In the genomic region with DNA sequence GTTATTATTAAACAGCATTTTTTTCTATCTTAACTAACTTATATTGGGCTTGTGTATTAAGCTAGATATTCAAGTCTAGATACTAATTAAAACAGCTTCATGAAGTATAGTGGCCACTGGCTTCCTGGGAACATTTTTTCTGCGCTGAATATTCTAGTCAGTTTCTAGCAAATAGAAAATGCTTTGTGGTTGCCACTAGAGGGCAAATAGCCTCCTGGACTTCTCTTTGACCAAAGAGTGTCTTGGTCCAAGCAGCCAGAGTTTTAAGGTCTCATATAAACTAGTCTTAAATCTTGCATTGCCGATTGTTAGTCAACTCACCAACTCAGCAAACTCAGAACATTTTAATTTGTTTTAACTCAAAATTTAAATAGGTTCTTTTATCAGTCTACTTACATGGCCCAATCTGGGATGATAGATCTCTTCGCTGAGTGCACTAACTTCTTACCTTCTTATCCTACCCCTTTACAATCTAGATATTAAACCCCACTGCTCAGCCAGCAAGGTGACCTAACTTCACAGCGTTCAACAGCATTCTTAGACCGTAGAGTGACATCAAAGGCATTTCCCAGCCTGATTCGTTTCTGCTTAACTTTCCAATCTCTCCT, we compare ENCODE assay signal across 8 cellular contexts. TPM values are rescaled to one million over a fixed set of nuclear protein-coding genes. Genes with fewer than 3 reads are reported as not detected.
DNase-seq lines count a peak whose midpoint lies in the region; ATAC-seq, FAIRE-seq and TF ChIP-seq lines count a peak whose summit lies in the region.

No MANE protein-coding gene starts in this region.

- POLR2A ChIA-PET in SK-N-SH (lab: Yijun Ruan, JAX), result no interaction called here

- H3K36me3 ChIP-seq in H7 (replicated peaks; ENCODE audit: control insufficient read depth, insufficient read depth, low read length) (no peaks in the 10 kb centered on the region), SK-N-SH (replicated peaks in 1 of 2; ENCODE audit: control insufficient read depth in 1 of 2, insufficient read depth in 2 of 2, low read length in 1 of 2) (no peaks in the 10 kb centered on the region), right atrium auricular region (no peaks in the 10 kb centered on the region)

- H3K36me3 Mint-ChIP-seq in type B pancreatic cell, result no peaks in the 10 kb centered on the region

- H3K4me2 ChIP-seq in SK-N-SH, result no peak overlapping the region

- H3K27ac Mint-ChIP-seq in type B pancreatic cell, result no peak overlapping the region

- H3K27ac ChIP-seq in SK-N-SH (ENCODE audit: low read depth in 2 of 2, low read length in 1 of 2) (no peak overlapping the region), right atrium auricular region (no peak overlapping the region)

- H4K20me1 ChIP-seq in SK-N-SH (ENCODE audit: insufficient read depth), result no peaks in the 10 kb centered on the region

- H3K9me3 ChIP-seq in SK-N-SH (no peaks in the 10 kb centered on the region), right atrium auricular region (peaks cover 0 to 6% of the 10 kb centered on the region in 2 donors)

- DNase-seq in AG09309 (ENCODE audit: low read depth), result peak; percentile 46
- DNase-seq in H7, result peak; percentile 29
- peak; percentile 36 for DNase-seq in SK-N-SH
- no peak for DNase-seq in right atrium auricular region (ENCODE audit: low spot score)
- no peak for DNase-seq in type B pancreatic cell (ENCODE audit: extremely low spot score, unreplicated experiment)
- DNase-seq in GM10266 (ENCODE audit: extremely low spot score), result no peak
- no peak for DNase-seq in GM12892 (ENCODE audit: insufficient read length)

- TF ChIP-seq CTCF in AG09309 (IDR thresholded peaks at IDR 0.05; ENCODE audit: control insufficient read depth, insufficient read depth, low read depth, low read length, missing control alignments) (peak; percentile 78), SK-N-SH (IDR thresholded peaks at IDR 0.05) (peak; percentile 77), right atrium auricular region (IDR thresholded peaks at IDR 0.05) (peak; percentile 57 to 76), type B pancreatic cell (conservative IDR thresholded peaks at IDR 0.05) (peak; percentile 83), GM10266 (IDR thresholded peaks at IDR 0.05; ENCODE audit: control insufficient read depth, insufficient read depth, low read depth, missing control alignments) (no peak)

- TF ChIP-seq EP300 in SK-N-SH (IDR thresholded peaks at IDR 0.05; ENCODE audit: borderline replicate concordance in 1 of 2, low read depth in 1 of 2, low read length in 1 of 2), result no peak

- no peak for ATAC-seq in HG03439 (IDR thresholded peaks at IDR 0.05; ENCODE audit: unreplicated experiment)

- no peak for FAIRE-seq in GM12892 (lab: Jason Lieb, UNC)

- no peaks in the 10 kb centered on the region for H3K79me2 ChIP-seq in SK-N-SH (ENCODE audit: insufficient read depth)

- H3K4me3 ChIP-seq in AG09309 (ENCODE audit: control insufficient read depth, low read depth, low read length), result no peak overlapping the region
- H3K4me3 ChIP-seq in H7 (ENCODE audit: insufficient read depth, low read depth, low read length), result no peak overlapping the region
- no peak overlapping the region; a peak in 1 of 4 replicates for H3K4me3 ChIP-seq in SK-N-SH (ENCODE audit: low read depth in 2 of 2, low read length in 1 of 2)
- no peak overlapping the region for H3K4me3 ChIP-seq in right atrium auricular region

- no peak overlapping the region for H3K4me3 Mint-ChIP-seq in type B pancreatic cell

- WGBS in SK-N-SH (ENCODE audit: low lambda C conversion rate), result 39% methylated on average over 6 of the region's 6 CpGs

- TF ChIP-seq RAD21 in SK-N-SH (IDR thresholded peaks at IDR 0.05; ENCODE audit: low read length), result peak; percentile 47

- CTCF ChIA-PET in SK-N-SH (lab: Yijun Ruan, JAX), result no interaction called here

- no peak for TF ChIP-seq POLR2A in GM12892 (IDR thresholded peaks at IDR 0.05; ENCODE audit: low read depth, low read length)

- H3K4me1 Mint-ChIP-seq in type B pancreatic cell (ENCODE audit: unreplicated experiment), result peaks cover 9% of the 10 kb centered on the region

- no peak overlapping the region for H2AFZ ChIP-seq in SK-N-SH (ENCODE audit: low read depth)

- H3F3A ChIP-seq in SK-N-SH (replicated peaks; ENCODE audit: insufficient read depth), result no peaks in the 10 kb centered on the region

- no peaks in the 10 kb centered on the region for H3K9me2 ChIP-seq in SK-N-SH

- H3K4me1 ChIP-seq in SK-N-SH (ENCODE audit: control insufficient read depth in 1 of 2, insufficient read depth in 2 of 2, low read depth in 1 of 2, low read length in 1 of 2), result no peaks in the 10 kb centered on the region
- H3K4me1 ChIP-seq in right atrium auricular region, result no peaks in the 10 kb centered on the region

- H3K9me3 Mint-ChIP-seq in type B pancreatic cell, result no peaks in the 10 kb centered on the region

- H3K27me3 ChIP-seq in H7 (ENCODE audit: control insufficient read depth, insufficient read depth, low read length) (no peaks in the 10 kb centered on the region), SK-N-SH (ENCODE audit: insufficient read depth) (no peaks in the 10 kb centered on the region), right atrium auricular region (no peaks in the 10 kb centered on the region)

- no peaks in the 10 kb centered on the region for H3K27me3 Mint-ChIP-seq in type B pancreatic cell

- H3K9ac ChIP-seq in SK-N-SH, result no peak overlapping the region

TF ChIP-seq in SK-N-SH, 30 proteins besides CTCF, POLR2A, EP300 and RAD21:
- TF ChIP-seq, protein P1, sequence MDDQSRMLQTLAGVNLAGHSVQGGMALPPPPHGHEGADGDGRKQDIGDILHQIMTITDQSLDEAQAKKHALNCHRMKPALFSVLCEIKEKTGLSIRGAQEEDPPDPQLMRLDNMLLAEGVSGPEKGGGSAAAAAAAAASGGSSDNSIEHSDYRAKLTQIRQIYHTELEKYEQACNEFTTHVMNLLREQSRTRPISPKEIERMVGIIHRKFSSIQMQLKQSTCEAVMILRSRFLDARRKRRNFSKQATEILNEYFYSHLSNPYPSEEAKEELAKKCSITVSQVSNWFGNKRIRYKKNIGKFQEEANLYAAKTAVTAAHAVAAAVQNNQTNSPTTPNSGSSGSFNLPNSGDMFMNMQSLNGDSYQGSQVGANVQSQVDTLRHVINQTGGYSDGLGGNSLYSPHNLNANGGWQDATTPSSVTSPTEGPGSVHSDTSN (IDR thresholded peaks at IDR 0.05), result no peak
- peak; percentile 42 for TF ChIP-seq SMC3 (IDR thresholded peaks at IDR 0.05; ENCODE audit: low read depth, low read length)
- TF ChIP-seq FOXJ3 (CRISPR knock-in tag; IDR thresholded peaks at IDR 0.05), result no peak
- no peak for TF ChIP-seq CHD2 (IDR thresholded peaks at IDR 0.05; ENCODE audit: low read length, partially characterized antibody)
- TF ChIP-seq POLR2AphosphoS5 (IDR thresholded peaks at IDR 0.05; ENCODE audit: low read depth, low read length), result no peak

RNA-seq across cellular contexts. Expression of a gene that starts 24.6 kb away (rescaled TPM):
- 3.4 and 3.5 TPM in 2 replicates for total RNA-seq in H7 (2014; rRNA removed; shearing (Covaris generic))
- 4.0 and 4.9 TPM in 2 replicates for polyA plus RNA-seq in SK-N-SH (2012; rRNA removed)
- polyA plus RNA-seq in SK-N-SH (2012; cell fraction: cytosol; rRNA removed), result 2.1 and 3.1 TPM in 2 replicates
- polyA plus RNA-seq in SK-N-SH (2012; cell fraction: nucleus; rRNA removed), result 13.3 and 16.5 TPM in 2 replicates
- 10 to 100 TPM; 19.0 to 83.2 TPM for total RNA-seq in right atrium auricular region
- total RNA-seq in type B pancreatic cell (ENCODE audit: low replicate concordance), result 83.6 and 90.9 TPM in 2 replicates
- polyA plus RNA-seq in GM12892 (2012; ENCODE audit: missing spikeins), result not detected

Comparison
In these comparisons a context has a peak if more than half of its experiments do, and no peak if none do; other contexts are left out.
1. DNase-seq: peak in AG09309 (single experiment), H7 (single experiment) and SK-N-SH (single experiment); none in right atrium auricular region (single experiment), type B pancreatic cell (single experiment), GM10266 (single experiment) and GM12892 (single experiment).